9 cellular contexts compared by ENCODE assay signal in the genomic region with DNA sequence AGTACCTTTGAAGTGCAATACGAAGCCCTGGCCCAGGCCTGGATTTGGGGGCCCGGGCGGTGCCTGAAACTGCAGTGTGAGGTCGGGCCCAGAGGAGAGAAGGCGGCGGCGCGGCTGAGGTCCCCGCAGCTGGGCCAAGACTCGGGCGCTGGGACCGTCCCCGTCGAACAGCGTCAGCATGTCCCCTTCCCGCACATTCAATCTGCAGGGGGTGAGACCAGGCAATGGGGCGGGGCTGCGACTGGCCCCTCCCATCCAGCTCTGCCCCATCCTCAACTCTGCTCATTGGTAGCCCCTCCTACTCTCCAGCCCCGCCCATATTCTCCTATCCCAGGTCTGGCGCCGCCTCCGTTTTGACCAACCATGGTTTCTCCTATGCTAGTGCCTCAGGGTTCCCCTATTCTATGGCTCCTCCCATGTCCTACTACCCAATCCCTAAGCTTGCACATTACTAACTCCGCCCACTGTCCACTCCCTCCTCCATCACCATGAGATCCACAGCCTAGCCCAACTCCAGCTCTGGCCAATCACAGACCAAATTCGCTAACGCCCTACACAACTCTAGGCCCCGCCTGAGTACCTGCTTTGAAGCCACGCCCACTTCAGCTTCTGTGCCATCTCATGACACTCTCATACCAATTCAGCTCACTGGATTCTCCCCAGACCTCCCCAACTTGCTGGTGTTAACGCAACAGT. TPM values are rescaled to one million over a fixed set of nuclear protein-coding genes. Genes with fewer than 3 reads are reported as not detected.
A peak's percentile ranks its signal among the peaks of the same experiment; 100 is the strongest.
DNase-seq lines count a peak whose midpoint lies in the region; ATAC-seq and TF ChIP-seq lines count a peak whose summit lies in the region.
"Had no signal": no experiment of that assay in that cellular context is flagged by ENCODE, and none has a peak within 500 bp of the region (broad histone marks: within the 10 kb centered on the region; RNA-seq: fewer than 3 reads in every experiment).

No MANE protein-coding gene starts in this region.

- DNase-seq in CD4-positive, alpha-beta T cell: peak in 7 of 10 experiments; percentile 18 to 44 (median 28)
- DNase-seq in HUDEP-2 (lab: John Stamatoyannopoulos, UW; ENCODE audit: unreplicated experiment in 76 of 76) (peak in 66 of 76 experiments; percentile 20 to 80 (median 53)), foreskin keratinocyte (peak; percentile 15 to 68), DMS79 treated with DMSO at 0.1 percent for 48 hours (lab: John Stamatoyannopoulos, UW) (no peak)
- DNase-seq in activated CD4-positive, alpha-beta T cell treated with anti-CD3 and anti-CD28 coated beads, Interleukin-2, amount 50 U/mL, for 4 hours: peak; percentile 31 to 33
- DNase-seq in stimulated activated CD4-positive, alpha-beta T cell treated with anti-CD3 and anti-CD28 coated beads, Interleukin-1b, Interleukin-23, amount 100 ng/mL, for 48 hours: peak; percentile 85

- H3K36me3 Mint-ChIP-seq in CD4-positive, alpha-beta T cell (ENCODE audit: low read depth): no peaks in the 10 kb centered on the region

- CTCF ChIA-PET in CD4-positive, alpha-beta T cell (lab: Charles Lee): interaction anchor here (2.3 kb wide), 1 partner anchor 29 kb away, joined by 7 read pairs; no protein-coding TSS in a partner anchor

- TF ChIP-seq CTCF in CD4-positive, alpha-beta T cell (IDR thresholded peaks at IDR 0.05): no peak
- TF ChIP-seq CTCF in foreskin keratinocyte (conservative IDR thresholded peaks at IDR 0.05): no peak

- no peaks in the 10 kb centered on the region for H3K9me3 Mint-ChIP-seq in CD4-positive, alpha-beta T cell

- peaks cover 18% of the 10 kb centered on the region for H3K4me1 Mint-ChIP-seq in CD4-positive, alpha-beta T cell (ENCODE audit: low read depth)

- H3K27ac ChIP-seq in CD4-positive, alpha-beta T cell (ENCODE audit: low read depth, low read length): no peak overlapping the region
- no peak overlapping the region for H3K27ac ChIP-seq in foreskin keratinocyte
- H3K27ac ChIP-seq: body of pancreas had no signal

- peak overlapping the region; percentile 89 for H3K4me3 Mint-ChIP-seq in CD4-positive, alpha-beta T cell

- no peaks in the 10 kb centered on the region for H3K9me3 ChIP-seq in CD4-positive, alpha-beta T cell (ENCODE audit: control insufficient read depth, low read length)
- H3K9me3 ChIP-seq: body of pancreas had no signal

- peak; percentile 66 for ATAC-seq in CD4-positive, alpha-beta T cell (ENCODE audit: poor library complexity)
- peak; percentile 84 for ATAC-seq in foreskin keratinocyte
- ATAC-seq in GM21423 (IDR thresholded peaks at IDR 0.05; ENCODE audit: unreplicated experiment): no peak
- ATAC-seq in HG03108 (IDR thresholded peaks at IDR 0.05; ENCODE audit: unreplicated experiment): no peak
- ATAC-seq: body of pancreas had no signal

- H3K4me1 ChIP-seq in foreskin keratinocyte: no peaks in the 10 kb centered on the region

- intact Hi-C loops in CD4-positive, alpha-beta T cell (cut with DNase I, micrococcal nuclease): no loop called here

- POLR2A ChIA-PET in CD4-positive, alpha-beta T cell (lab: Charles Lee): interaction anchor here (1.3 kb wide), 2 partner anchors 14 to 148 kb away, joined by 3 to 10 read pairs; a partner anchor contains a TSS

- peaks cover 23% of the 10 kb centered on the region for H3K27me3 ChIP-seq in CD4-positive, alpha-beta T cell (ENCODE audit: control insufficient read depth, insufficient read depth, low read length)
- peaks cover 30% of the 10 kb centered on the region for H3K27me3 ChIP-seq in foreskin keratinocyte
- H3K27me3 ChIP-seq: body of pancreas had no signal

- peaks cover 29% of the 10 kb centered on the region for H3K27me3 Mint-ChIP-seq in CD4-positive, alpha-beta T cell

- H3K27ac Mint-ChIP-seq in CD4-positive, alpha-beta T cell: no peak overlapping the region

RNA-seq across cellular contexts. Expression of a gene that starts 14.4 kb away (rescaled TPM):
- total RNA-seq in CD4-positive, alpha-beta T cell: 10 to 100 TPM; 25.7 to 27.0 TPM
- total RNA-seq in foreskin keratinocyte: 42.3 and 46.6 TPM in 2 replicates
- 55.4 and 59.6 TPM in 2 replicates for polyA plus RNA-seq in foreskin keratinocyte

RNA-seq across cellular contexts. Expression of a gene that starts 21.9 kb away (rescaled TPM):
- total RNA-seq in CD4-positive, alpha-beta T cell: not detected
- total RNA-seq in foreskin keratinocyte: 2.0 and 2.6 TPM in 2 replicates
- polyA plus RNA-seq in foreskin keratinocyte: 2.4 and 2.7 TPM in 2 replicates

RNA-seq across cellular contexts. Expression of a gene that starts 22.9 kb away (rescaled TPM):
- not detected for total RNA-seq in CD4-positive, alpha-beta T cell
- total RNA-seq in foreskin keratinocyte: 2.1 and 2.4 TPM in 2 replicates
- 4.4 and 5.1 TPM in 2 replicates for polyA plus RNA-seq in foreskin keratinocyte

RNA-seq across cellular contexts. Expression of a gene that starts 48.6 kb away (rescaled TPM):
- total RNA-seq in CD4-positive, alpha-beta T cell: 10 to 100 TPM; 40.0 to 43.8 TPM
- 7.0 and 7.2 TPM in 2 replicates for total RNA-seq in foreskin keratinocyte
- polyA plus RNA-seq in foreskin keratinocyte: 7.5 and 8.0 TPM in 2 replicates

RNA-seq across cellular contexts. Expression of a gene that starts 57.2 kb away (rescaled TPM):
- total RNA-seq in CD4-positive, alpha-beta T cell: 100 to 1,000 TPM; 115 to 118 TPM
- total RNA-seq in foreskin keratinocyte: 132 and 138 TPM in 2 replicates
- polyA plus RNA-seq in foreskin keratinocyte: 111 and 123 TPM in 2 replicates

Comparison
In these comparisons a context has a peak if more than half of its experiments do, and no peak if none do; other contexts are left out.
1. ATAC-seq: peak in CD4-positive, alpha-beta T cell (single experiment) and foreskin keratinocyte (single experiment); none in GM21423 (single experiment) and HG03108 (single experiment).